ENCODE assay signal across 17 cellular contexts in the genomic region with DNA sequence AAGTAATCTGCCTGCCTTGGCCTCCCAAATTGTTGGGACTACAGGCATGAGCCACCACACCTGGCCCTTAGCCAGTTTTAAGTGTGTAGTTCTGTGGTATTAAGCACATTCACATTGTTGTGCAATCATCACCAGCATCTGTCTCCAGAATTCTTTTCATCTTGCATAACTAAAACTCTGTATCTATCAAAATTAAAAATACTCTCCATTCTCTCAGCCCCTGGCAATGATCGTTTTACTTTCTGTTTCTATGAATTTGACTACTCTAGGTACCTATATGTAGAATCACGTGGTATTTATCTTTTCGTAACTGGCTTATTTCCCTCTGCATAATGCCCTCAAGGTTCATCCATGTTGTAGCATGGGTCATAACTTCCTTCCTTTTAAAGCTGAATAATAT. TPM values are rescaled to one million over a fixed set of nuclear protein-coding genes. Genes with fewer than 3 reads are reported as not detected.
DNase-seq lines count a peak whose midpoint lies in the region; ATAC-seq and TF ChIP-seq lines count a peak whose summit lies in the region.
"Had no signal": no experiment of that assay in that cellular context is flagged by ENCODE, and none has a peak within 500 bp of the region (broad histone marks: within the 10 kb centered on the region; RNA-seq: fewer than 3 reads in every experiment).

No MANE protein-coding gene starts in this region.

- no peak for TF ChIP-seq CTCF in fibroblast of lung (conservative IDR thresholded peaks at IDR 0.05 in 1 of 2, IDR thresholded peaks at IDR 0.05 in 1 of 2; ENCODE audit: low read depth in 1 of 2, low read length in 2 of 2)
- no peak for TF ChIP-seq CTCF in GM13976 (IDR thresholded peaks at IDR 0.05; ENCODE audit: borderline replicate concordance, control extremely low read depth, extremely low read depth, insufficient read depth, missing control alignments)

- no peaks in the 10 kb centered on the region for H3K9me3 ChIP-seq in fibroblast of lung (ENCODE audit: control insufficient read depth, insufficient read depth, low read depth, low read length)
- H3K9me3 ChIP-seq: lower lobe of right lung, stomach had no signal

- H3K36me3 ChIP-seq in fibroblast of lung (ENCODE audit: control insufficient read depth, insufficient read depth, low read length) = no peaks in the 10 kb centered on the region
- H3K36me3 ChIP-seq: lower lobe of right lung, stomach had no signal

- no peaks in the 10 kb centered on the region for H3K79me2 ChIP-seq in fibroblast of lung (ENCODE audit: control insufficient read depth, insufficient read depth, low read length)

- H3K27me3 ChIP-seq in fibroblast of lung (ENCODE audit: control insufficient read depth, insufficient read depth, low read length) = no peaks in the 10 kb centered on the region
- H3K27me3 ChIP-seq: stomach had no signal

- no peaks in the 10 kb centered on the region for H4K20me1 ChIP-seq in fibroblast of lung (ENCODE audit: control insufficient read depth, extremely low read depth, insufficient read depth, low read length)

- no peak overlapping the region for H3K27ac ChIP-seq in fibroblast of lung (ENCODE audit: insufficient read depth, low read length)
- H3K27ac ChIP-seq: 22Rv1, lower lobe of right lung, stomach had no signal

- no peak overlapping the region for H3K9ac ChIP-seq in fibroblast of lung (ENCODE audit: insufficient read depth, low read length)

- H3K4me1 ChIP-seq in fibroblast of lung (ENCODE audit: control insufficient read depth, extremely low read depth, insufficient read depth, low read length) = peaks cover 6% of the 10 kb centered on the region
- H3K4me1 ChIP-seq: lower lobe of right lung, stomach had no signal

- H3K4me2 ChIP-seq in fibroblast of lung (ENCODE audit: extremely low read depth, insufficient read depth, low read length) = no peak overlapping the region

- in situ Hi-C loops in GM13976 (cut with MboI; ENCODE audit: low sequenced_read_pairs, unreplicated experiment) = no loop called here

- ATAC-seq in HG03378 (IDR thresholded peaks at IDR 0.05; ENCODE audit: unreplicated experiment) = no peak
- ATAC-seq: lower lobe of right lung, T-cell had no signal

- DNase-seq in DMS 273 (lab: John Stamatoyannopoulos, UW; ENCODE audit: unreplicated experiment) (peak; percentile 13), DMS 273 treated with DMSO at 0.1 percent for 48 hours (lab: John Stamatoyannopoulos, UW) (no peak), OCI-M1 (lab: John Stamatoyannopoulos, UW) (peak; percentile 55), fibroblast of lung (ENCODE audit: low read depth in 2 of 2) (peak; percentile 81 to 91), skeletal muscle cell (ENCODE audit: low read depth) (peak; percentile 91), activated gamma-delta T cell treated with Interleukin-2 at 50 U/mL for 16 hours (no peak), GM13976 (ENCODE audit: low spot score) (no peak)
- DNase-seq: COR-L47, H9, lower lobe of right lung, NCI-H1105, NCI-H345, small intestine, stomach, T-cell had no signal

- no peak overlapping the region for H3K4me3 ChIP-seq in fibroblast of lung (replicated peaks in 1 of 4; ENCODE audit: control extremely low read depth in 1 of 4, insufficient read depth in 1 of 4, low read depth in 3 of 4, low read length in 4 of 4)
- no peak overlapping the region for H3K4me3 ChIP-seq in skeletal muscle cell (ENCODE audit: low read depth, low read length)
- H3K4me3 ChIP-seq: lower lobe of right lung, stomach had no signal

- H2AFZ ChIP-seq in fibroblast of lung (ENCODE audit: low read length) = no peak overlapping the region

RNA-seq across cellular contexts. Expression of gene CAVIN2, which starts 45.5 kb away (rescaled TPM):
- total RNA-seq in fibroblast of lung = 12.6 and 28.1 TPM in 2 replicates
- polyA plus RNA-seq in fibroblast of lung = 25.1 and 26.4 TPM in 2 replicates
- polyA plus RNA-seq in fibroblast of lung (2012) = 23.0 TPM in 2 replicates
- 14.7 and 15.2 TPM in 2 replicates for polyA minus RNA-seq in fibroblast of lung (ENCODE audit: low replicate concordance)
- total RNA-seq: H9 had no signal

Comparison
In these comparisons a context has a peak if more than half of its experiments do, and no peak if none do; other contexts are left out.
1. DNase-seq: peak in DMS 273 (single experiment), OCI-M1 (single experiment), fibroblast of lung (2 of 2) and skeletal muscle cell (single experiment); none in DMS 273 treated with DMSO at 0.1 percent for 48 hours (single experiment), activated gamma-delta T cell treated with Interleukin-2 at 50 U/mL for 16 hours (single experiment) and GM13976 (single experiment).